In the genomic region with DNA sequence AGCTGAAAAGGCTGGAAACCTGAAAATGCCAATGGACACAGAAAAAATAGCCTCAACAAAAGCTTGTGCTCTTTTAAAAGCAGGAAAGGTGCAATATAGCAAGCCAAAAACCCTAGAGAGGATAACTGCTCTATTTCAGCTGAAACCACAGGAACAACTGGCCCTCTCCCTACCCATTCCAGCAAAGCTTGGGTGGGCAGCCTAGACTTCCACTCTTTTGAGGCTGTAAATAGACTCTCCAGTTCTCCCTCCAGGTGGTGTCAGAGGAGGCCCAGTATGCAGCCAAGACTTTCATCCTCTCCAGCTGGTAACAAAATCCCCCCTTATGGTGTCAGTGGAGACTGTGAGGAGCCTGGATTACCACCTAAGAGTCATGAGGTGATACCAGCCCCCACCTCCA, we compare ENCODE assay signal across 25 cellular contexts.
DNase-seq lines count a peak whose midpoint lies in the region; ATAC-seq and TF ChIP-seq lines count a peak whose summit lies in the region.
"Had no signal": no experiment of that assay in that cellular context is flagged by ENCODE, and none has a peak within 500 bp of the region (broad histone marks: within the 10 kb centered on the region; RNA-seq: fewer than 3 reads in every experiment).

No MANE protein-coding gene starts in this region.

- H4K91ac ChIP-seq in mesenchymal stem cell (ENCODE audit: low read length), result no peak overlapping the region

- H3K23ac ChIP-seq in mesenchymal stem cell (ENCODE audit: low read length in 2 of 2), result no peak overlapping the region

- H3K36me3 ChIP-seq in WERI-Rb-1, result no peaks in the 10 kb centered on the region
- no peaks in the 10 kb centered on the region for H3K36me3 ChIP-seq in mesenchymal stem cell (ENCODE audit: control insufficient read depth in 1 of 2, insufficient read depth in 2 of 2, low read depth in 1 of 2, low read length in 2 of 2)
- H3K36me3 ChIP-seq: BE2C, BLaER1 had no signal

- no peak overlapping the region for H3K27ac Mint-ChIP-seq in activated naive CD4-positive, alpha-beta T cell treated with anti-CD3 and anti-CD28 coated beads for 36 hours
- H3K27ac Mint-ChIP-seq in activated T-helper 17 cell treated with anti-CD3 and anti-CD28 coated beads, Interleukin-2, amount 50 U/mL, for 72 hours, result no peak overlapping the region
- H3K27ac Mint-ChIP-seq: CD14-positive monocyte; CD4-positive, alpha-beta memory T cell; CD8-positive, alpha-beta memory T cell had no signal

- DNase-seq in NCI-H524 treated with DMSO at 0.1 percent for 48 hours (lab: John Stamatoyannopoulos, UW) (peak; percentile 10), WERI-Rb-1 (peak; percentile 14), myocyte (ENCODE audit: low read depth) (peak; percentile 74), mesenchymal stem cell (no peak)
- no peak for DNase-seq in activated naive CD4-positive, alpha-beta T cell treated with anti-CD3 and anti-CD28 coated beads for 36 hours
- DNase-seq: 8988T; ACHN; BE2C; C1 segment of cervical spinal cord; CD4-positive, alpha-beta memory T cell; CD4-positive, CD25-positive, alpha-beta regulatory T cell; CD8-positive, alpha-beta memory T cell; COR-L47; DMS 273 treated with DMSO at 0.1 percent for 48 hours; DMS153; DMS53; DMS79; DND-41; EL; GDM1 had no signal

- H2BK12ac ChIP-seq in mesenchymal stem cell (ENCODE audit: low read length in 2 of 2), result no peak overlapping the region

- no peak overlapping the region for H3K18ac ChIP-seq in mesenchymal stem cell (ENCODE audit: low read depth in 1 of 2, low read length in 2 of 2)

- H3K9ac ChIP-seq in mesenchymal stem cell (ENCODE audit: low read length), result no peak overlapping the region
- H3K9ac ChIP-seq: BLaER1 had no signal

- no peaks in the 10 kb centered on the region for H3K27me3 ChIP-seq in WERI-Rb-1 (ENCODE audit: insufficient read depth, low read depth, severe bottlenecking)
- H3K27me3 ChIP-seq in mesenchymal stem cell (ENCODE audit: control insufficient read depth in 1 of 2, insufficient read depth in 1 of 2, low read length in 2 of 2), result no peaks in the 10 kb centered on the region
- H3K27me3 ChIP-seq: BE2C, BLaER1 had no signal

- ATAC-seq in HG02938 (IDR thresholded peaks at IDR 0.05; ENCODE audit: unreplicated experiment), result no peak
- ATAC-seq in activated T-helper 17 cell treated with anti-CD3 and anti-CD28 coated beads, Interleukin-2, amount 50 U/mL, for 72 hours (replicated peaks), result no peak
- ATAC-seq: GM12878 had no signal

- no peak overlapping the region for H3K4ac ChIP-seq in mesenchymal stem cell (ENCODE audit: low read depth in 1 of 2, low read length in 2 of 2)

- CTCF ChIA-PET in activated naive CD4-positive, alpha-beta T cell treated with anti-CD3 and anti-CD28 coated beads for 36 hours (lab: Charles Lee), result no interaction called here

- H3K4me3 ChIP-seq in WERI-Rb-1 (ENCODE audit: low read depth, low read length), result no peak overlapping the region
- H3K4me3 ChIP-seq in mesenchymal stem cell (ENCODE audit: insufficient read depth in 1 of 2, low read depth in 1 of 2, low read length in 2 of 2), result no peak overlapping the region
- H3K4me3 ChIP-seq: BLaER1, GM12878 had no signal

- no peaks in the 10 kb centered on the region for H3K4me1 ChIP-seq in mesenchymal stem cell (ENCODE audit: control insufficient read depth, insufficient read depth, low read depth, low read length)
- H3K4me1 ChIP-seq: BE2C, BLaER1 had no signal

- H2BK120ac ChIP-seq in mesenchymal stem cell (ENCODE audit: low read depth, low read length), result no peak overlapping the region

- H3K4me3 Mint-ChIP-seq in activated naive CD4-positive, alpha-beta T cell treated with anti-CD3 and anti-CD28 coated beads for 36 hours, result no peak overlapping the region
- no peak overlapping the region for H3K4me3 Mint-ChIP-seq in activated T-helper 17 cell treated with anti-CD3 and anti-CD28 coated beads, Interleukin-2, amount 50 U/mL, for 72 hours
- H3K4me3 Mint-ChIP-seq: CD14-positive monocyte; CD4-positive, alpha-beta memory T cell; CD4-positive, CD25-positive, alpha-beta regulatory T cell; CD8-positive, alpha-beta memory T cell had no signal

- no peak overlapping the region for H4K8ac ChIP-seq in mesenchymal stem cell (ENCODE audit: low read length)

- H3K9me3 ChIP-seq in WERI-Rb-1 (ENCODE audit: severe bottlenecking), result no peaks in the 10 kb centered on the region
- H3K9me3 ChIP-seq in mesenchymal stem cell (ENCODE audit: control insufficient read depth, low read length), result peaks cover 14% of the 10 kb centered on the region
- H3K9me3 ChIP-seq: BE2C had no signal

- H2AK5ac ChIP-seq in mesenchymal stem cell (ENCODE audit: low read length, severe bottlenecking), result no peak overlapping the region

- H3K79me1 ChIP-seq in mesenchymal stem cell (replicated peaks; ENCODE audit: low read length, poor library complexity, severe bottlenecking), result no peaks in the 10 kb centered on the region

- no peaks in the 10 kb centered on the region for H3K4me1 Mint-ChIP-seq in activated naive CD4-positive, alpha-beta T cell treated with anti-CD3 and anti-CD28 coated beads for 36 hours (ENCODE audit: low read depth)
- no peaks in the 10 kb centered on the region for H3K4me1 Mint-ChIP-seq in activated T-helper 17 cell treated with anti-CD3 and anti-CD28 coated beads, Interleukin-2, amount 50 U/mL, for 72 hours
- H3K4me1 Mint-ChIP-seq: CD14-positive monocyte; CD4-positive, alpha-beta memory T cell; CD4-positive, CD25-positive, alpha-beta regulatory T cell; CD8-positive, alpha-beta memory T cell had no signal

- H3K27ac ChIP-seq in WERI-Rb-1 (no peak overlapping the region), mesenchymal stem cell (ENCODE audit: low read length, poor library complexity, severe bottlenecking) (no peak overlapping the region)
- H3K27ac ChIP-seq: BLaER1 had no signal

- no peak overlapping the region for H2AFZ ChIP-seq in mesenchymal stem cell (ENCODE audit: low read depth, low read length)

- H2BK15ac ChIP-seq in mesenchymal stem cell (ENCODE audit: low read depth, poor library complexity, severe bottlenecking), result no peak overlapping the region

- no peak overlapping the region for H2BK5ac ChIP-seq in mesenchymal stem cell (ENCODE audit: low read depth, low read length, poor library complexity, severe bottlenecking)

- H3K14ac ChIP-seq in mesenchymal stem cell (ENCODE audit: low read length in 2 of 2), result no peak overlapping the region

- TF ChIP-seq CTCF in WERI-Rb-1 (IDR thresholded peaks at IDR 0.05; ENCODE audit: low read depth, low read length), result no peak

- H3K27me3 Mint-ChIP-seq in activated naive CD4-positive, alpha-beta T cell treated with anti-CD3 and anti-CD28 coated beads for 36 hours (ENCODE audit: low read depth), result no peaks in the 10 kb centered on the region
- H3K27me3 Mint-ChIP-seq in activated T-helper 17 cell treated with anti-CD3 and anti-CD28 coated beads, Interleukin-2, amount 50 U/mL, for 72 hours, result peaks cover 3% of the 10 kb centered on the region
- H3K27me3 Mint-ChIP-seq: CD4-positive, alpha-beta memory T cell; CD4-positive, CD25-positive, alpha-beta regulatory T cell had no signal

- intact Hi-C loops in activated naive CD4-positive, alpha-beta T cell treated with anti-CD3 and anti-CD28 coated beads for 36 hours (cut with micrococcal nuclease), result no loop called here

- H3K9me3 Mint-ChIP-seq in activated naive CD4-positive, alpha-beta T cell treated with anti-CD3 and anti-CD28 coated beads for 36 hours, result peaks cover 2% of the 10 kb centered on the region
- no peaks in the 10 kb centered on the region for H3K9me3 Mint-ChIP-seq in activated T-helper 17 cell treated with anti-CD3 and anti-CD28 coated beads, Interleukin-2, amount 50 U/mL, for 72 hours

- H3K36me3 Mint-ChIP-seq in activated naive CD4-positive, alpha-beta T cell treated with anti-CD3 and anti-CD28 coated beads for 36 hours (ENCODE audit: low read depth), result no peaks in the 10 kb centered on the region
- no peaks in the 10 kb centered on the region for H3K36me3 Mint-ChIP-seq in activated T-helper 17 cell treated with anti-CD3 and anti-CD28 coated beads, Interleukin-2, amount 50 U/mL, for 72 hours (ENCODE audit: low read depth)
- H3K36me3 Mint-ChIP-seq: CD14-positive monocyte; CD4-positive, alpha-beta memory T cell; CD4-positive, CD25-positive, alpha-beta regulatory T cell; CD8-positive, alpha-beta memory T cell had no signal

- no peak overlapping the region for H3K4me2 ChIP-seq in mesenchymal stem cell (ENCODE audit: low read length, poor library complexity, severe bottlenecking)
- H3K4me2 ChIP-seq: BLaER1 had no signal

Comparison
In these comparisons a context has a peak if more than half of its experiments do, and no peak if none do; other contexts are left out.
1. DNase-seq: peak in NCI-H524 treated with DMSO at 0.1 percent for 48 hours (single experiment), WERI-Rb-1 (single experiment) and myocyte (single experiment); none in mesenchymal stem cell (single experiment) and activated naive CD4-positive, alpha-beta T cell treated with anti-CD3 and anti-CD28 coated beads for 36 hours (single experiment).